In genomic region chr17:28720247-28720996, GRCh38 we compare ENCODE assay signal across 8 cellular contexts. TPM values are rescaled to one million over a fixed set of nuclear protein-coding genes. Genes with fewer than 3 reads are reported as not detected.
DNase-seq lines count a peak whose midpoint lies in the region; ATAC-seq and TF ChIP-seq lines count a peak whose summit lies in the region.

No MANE protein-coding gene starts in this region.

- H3K4me1 ChIP-seq in cardiac muscle cell (ENCODE audit: low read depth) = peaks cover 21% of the 10 kb centered on the region
- peaks cover 47 to 55% (median 50%) of the 10 kb centered on the region in 3 donors for H3K4me1 ChIP-seq in skeletal muscle tissue (ENCODE audit: control insufficient read depth in 3 of 3, insufficient read depth in 3 of 3, low read length in 3 of 3)

- H3K27ac ChIP-seq in cardiac muscle cell (peak overlapping the region; percentile 90), skeletal muscle tissue (ENCODE audit: low read depth, low read length) (peak overlapping the region; percentile 75)

- H3K9ac ChIP-seq in skeletal muscle tissue (ENCODE audit: low read depth in 1 of 3, low read length in 3 of 3) = peak overlapping the region; percentile 91 to 95 (median 95)

- intact Hi-C loops in Right ventricle myocardium inferior (cut with DNase I) = no loop called here
- intact Hi-C loops in activated CD4-positive, alpha-beta memory T cell treated with anti-CD3 and anti-CD28 coated beads for 36 hours (cut with micrococcal nuclease) = no loop called here

- ATAC-seq in Right ventricle myocardium inferior (no peak), HG02970 (IDR thresholded peaks at IDR 0.05; ENCODE audit: low FRiP score, unreplicated experiment) (no peak), GM21515 (IDR thresholded peaks at IDR 0.05; ENCODE audit: unreplicated experiment) (no peak)

- peaks cover 10% of the 10 kb centered on the region for H3K27me3 Mint-ChIP-seq in activated CD4-positive, alpha-beta memory T cell treated with anti-CD3 and anti-CD28 coated beads for 36 hours

- POLR2A ChIA-PET in activated CD4-positive, alpha-beta memory T cell treated with anti-CD3 and anti-CD28 coated beads for 36 hours (lab: Charles Lee) = interaction anchor here (0.6 to 2.2 kb wide), 14 partner anchors 8 to 232 kb away, joined by 3 to 35 read pairs (median 7); partner anchors contain the start of genes BLTP2, NEK8, PHF12 and PIGS

- peak overlapping the region; percentile 98 for H3K27ac Mint-ChIP-seq in activated CD4-positive, alpha-beta memory T cell treated with anti-CD3 and anti-CD28 coated beads for 36 hours

- peak overlapping the region; percentile 99 for H3K4me3 Mint-ChIP-seq in activated CD4-positive, alpha-beta memory T cell treated with anti-CD3 and anti-CD28 coated beads for 36 hours

- H3K4me1 Mint-ChIP-seq in activated CD4-positive, alpha-beta memory T cell treated with anti-CD3 and anti-CD28 coated beads for 36 hours (ENCODE audit: low read depth) = peaks cover 54% of the 10 kb centered on the region

- H3K9me3 Mint-ChIP-seq in activated CD4-positive, alpha-beta memory T cell treated with anti-CD3 and anti-CD28 coated beads for 36 hours = no peaks in the 10 kb centered on the region

- H3K36me3 ChIP-seq in cardiac muscle cell (peaks cover 21% of the 10 kb centered on the region), skeletal muscle tissue (ENCODE audit: control insufficient read depth in 3 of 3, insufficient read depth in 3 of 3, low read length in 3 of 3) (peaks cover 31% of the 10 kb centered on the region in 3 donors)

- CTCF ChIA-PET in activated CD4-positive, alpha-beta memory T cell treated with anti-CD3 and anti-CD28 coated beads for 36 hours (lab: Charles Lee) = interaction anchor here (0.5 to 2.9 kb wide), 12 partner anchors 8 to 397 kb away, joined by 3 to 16 read pairs (median 4); partner anchors contain the start of genes NEK8, PROCA1, SDF2 and SUPT6H

- H3K27me3 ChIP-seq in cardiac muscle cell = no peaks in the 10 kb centered on the region
- H3K27me3 ChIP-seq in skeletal muscle tissue (ENCODE audit: control insufficient read depth in 3 of 3, insufficient read depth in 3 of 3, low read length in 3 of 3) = peaks cover 6 to 30% (median 21%) of the 10 kb centered on the region in 3 donors

- H3K36me3 Mint-ChIP-seq in activated CD4-positive, alpha-beta memory T cell treated with anti-CD3 and anti-CD28 coated beads for 36 hours = peaks cover 58% of the 10 kb centered on the region

- DNase-seq in cardiac muscle cell (ENCODE audit: low read depth in 1 of 2, low spot score in 1 of 2) (no peak), Right ventricle myocardium inferior (ENCODE audit: missing footprints) (no peak), fibroblast of villous mesenchyme (ENCODE audit: low read depth) (no peak), GF-D8 (lab: John Stamatoyannopoulos, UW) (no peak)
- peak; percentile 60 for DNase-seq in activated CD4-positive, alpha-beta memory T cell treated with anti-CD3 and anti-CD28 coated beads for 36 hours

- no peaks in the 10 kb centered on the region for H3K9me3 ChIP-seq in cardiac muscle cell (ENCODE audit: low read depth)
- H3K9me3 ChIP-seq in skeletal muscle tissue (ENCODE audit: control insufficient read depth in 3 of 3, low read length in 3 of 3) = no peaks in the 10 kb centered on the region

- H3K4me3 ChIP-seq in cardiac muscle cell (peak overlapping the region; percentile 88), fibroblast of villous mesenchyme (ENCODE audit: low read depth, low read length) (peak overlapping the region; percentile 97), skeletal muscle tissue (ENCODE audit: low read length in 3 of 3) (peak overlapping the region; percentile 83 to 99 (median 99))

- TF ChIP-seq CTCF in cardiac muscle cell (IDR thresholded peaks at IDR 0.05; ENCODE audit: low read depth, low read length) (peak; percentile 12), fibroblast of villous mesenchyme (IDR thresholded peaks at IDR 0.05; ENCODE audit: insufficient read depth, low read depth, low read length) (peak; percentile 17)

RNA-seq across cellular contexts. Expression of gene RPL23A, which starts 0.6 kb away (rescaled TPM):
- total RNA-seq in cardiac muscle cell (332 and 489 TPM in 2 replicates), Right ventricle myocardium inferior (945 TPM), fibroblast of villous mesenchyme (336 and 532 TPM in 2 replicates), skeletal muscle tissue (880 TPM)
- polyA plus RNA-seq in cardiac muscle cell = 944 and 1,028 TPM in 2 replicates
- 1,000 to 10,000 TPM; 2,357 to 2,419 TPM for total RNA-seq in activated CD4-positive, alpha-beta memory T cell treated with anti-CD3 and anti-CD28 coated beads for 36 hours

RNA-seq across cellular contexts. Expression of gene RAB34, which starts 2.8 kb away (rescaled TPM):
- total RNA-seq in cardiac muscle cell = 256 and 276 TPM in 2 replicates
- 177 and 186 TPM in 2 replicates for polyA plus RNA-seq in cardiac muscle cell
- total RNA-seq in Right ventricle myocardium inferior = 16.2 TPM
- 1 to 10 TPM; 4.9 to 6.6 TPM for total RNA-seq in activated CD4-positive, alpha-beta memory T cell treated with anti-CD3 and anti-CD28 coated beads for 36 hours
- 148 and 185 TPM in 2 replicates for total RNA-seq in fibroblast of villous mesenchyme
- 44.9 TPM for total RNA-seq in skeletal muscle tissue

RNA-seq across cellular contexts. Expression of gene TLCD1, which starts 5.6 kb away (rescaled TPM):
- total RNA-seq in cardiac muscle cell (3.0 and 7.8 TPM in 2 replicates), Right ventricle myocardium inferior (2.4 TPM), fibroblast of villous mesenchyme (6.1 and 8.2 TPM in 2 replicates), skeletal muscle tissue (1.6 TPM)
- 7.2 and 15.4 TPM in 2 replicates for polyA plus RNA-seq in cardiac muscle cell
- total RNA-seq in activated CD4-positive, alpha-beta memory T cell treated with anti-CD3 and anti-CD28 coated beads for 36 hours = 1 to 10 TPM; 9.1 to 9.5 TPM

RNA-seq across cellular contexts. Expression of gene NEK8, which starts 8.2 kb away (rescaled TPM):
- total RNA-seq in cardiac muscle cell = 5.0 and 7.7 TPM in 2 replicates
- polyA plus RNA-seq in cardiac muscle cell = 9.0 and 13.6 TPM in 2 replicates
- 0.60 TPM for total RNA-seq in Right ventricle myocardium inferior
- 1 to 10 TPM; 3.4 to 4.0 TPM for total RNA-seq in activated CD4-positive, alpha-beta memory T cell treated with anti-CD3 and anti-CD28 coated beads for 36 hours
- 2.2 and 7.4 TPM in 2 replicates for total RNA-seq in fibroblast of villous mesenchyme
- total RNA-seq in skeletal muscle tissue = 0.52 TPM

RNA-seq across cellular contexts. Expression of gene PROCA1, which starts 8.7 kb away (rescaled TPM):
- 19.4 and 44.8 TPM in 2 replicates for total RNA-seq in cardiac muscle cell
- polyA plus RNA-seq in cardiac muscle cell = 7.8 and 11.1 TPM in 2 replicates
- total RNA-seq in Right ventricle myocardium inferior = 0.73 TPM
- total RNA-seq in activated CD4-positive, alpha-beta memory T cell treated with anti-CD3 and anti-CD28 coated beads for 36 hours = 1 to 10 TPM; 4.5 TPM
- under 0.01 and 1.6 TPM in 2 replicates for total RNA-seq in fibroblast of villous mesenchyme
- total RNA-seq in skeletal muscle tissue = 0.52 TPM
